1 cellular context compared by ENCODE assay signal in genomic region chr4:73916172-73916925, GRCh38.
TF ChIP-seq lines count a peak whose summit lies in the region.

No MANE protein-coding gene starts in this region.

TF ChIP-seq in H1, 55 proteins besides CTCF, POLR2A, EP300 and RAD21:
- TF ChIP-seq MAX (IDR thresholded peaks at IDR 0.05) (no peak), KDM5A (IDR thresholded peaks at IDR 0.05; ENCODE audit: low read length) (no peak), SP2 (IDR thresholded peaks at IDR 0.05; ENCODE audit: low read length) (no peak), SIX5 (IDR thresholded peaks at IDR 0.05; ENCODE audit: low read depth, low read length) (no peak), EZH2 (IDR thresholded peaks at IDR 0.05; ENCODE audit: low read depth, low read length, severe bottlenecking) (no peak), GABPA (IDR thresholded peaks at IDR 0.05; ENCODE audit: borderline replicate concordance, insufficient read depth, low read length) (no peak), EGR1 (IDR thresholded peaks at IDR 0.05; ENCODE audit: borderline replicate concordance, low read depth, low read length) (no peak), CHD2 (IDR thresholded peaks at IDR 0.05; ENCODE audit: low read length) (no peak)
